Comparison of ENCODE assay signal across 3 cellular contexts in the genomic region with DNA sequence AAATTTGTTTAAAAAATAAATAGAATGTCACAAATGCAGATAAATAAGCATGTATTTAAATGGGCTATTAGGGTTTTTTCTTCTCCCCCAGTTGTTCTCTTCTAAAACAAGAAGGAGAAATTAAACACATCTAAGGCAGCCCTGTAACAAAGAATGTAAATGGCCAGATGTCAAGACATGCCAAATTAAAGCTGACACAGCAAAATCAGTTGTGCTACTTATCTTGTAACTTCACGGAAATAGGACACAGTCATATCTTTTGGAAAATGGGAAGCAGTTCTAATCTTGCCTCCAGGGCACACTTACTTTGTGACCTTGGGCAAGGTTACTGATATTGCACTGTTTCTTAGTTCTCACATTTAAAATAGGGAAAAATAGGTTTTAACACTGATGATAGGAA.
TF ChIP-seq lines count a peak whose summit lies in the region.

No MANE protein-coding gene starts in this region.

TF ChIP-seq in A549, 52 proteins besides CTCF, POLR2A, EP300 and RAD21:
- no peak for TF ChIP-seq ZNF302 (CRISPR knock-in tag; IDR thresholded peaks at IDR 0.05)
- TF ChIP-seq MAFK (IDR thresholded peaks at IDR 0.05; ENCODE audit: partially characterized antibody) = peak; percentile 98

TF ChIP-seq in IMR-90, 13 proteins besides CTCF, POLR2A, EP300 and RAD21:
- TF ChIP-seq NFE2L2 (IDR thresholded peaks at IDR 0.05; ENCODE audit: low read depth, low read length) (no peak), RFX5 (IDR thresholded peaks at IDR 0.05; ENCODE audit: low read depth, low read length) (no peak), CHD1 (IDR thresholded peaks at IDR 0.05; ENCODE audit: low read depth, low read length) (no peak), MAFK (IDR thresholded peaks at IDR 0.05; ENCODE audit: low read depth, low read length) (peak; percentile 99)

TF ChIP-seq in H1, 55 proteins besides CTCF, POLR2A, EP300 and RAD21:
- peak; percentile 98 for TF ChIP-seq MAFK (IDR thresholded peaks at IDR 0.05; ENCODE audit: low read depth, low read length)
- no peak for TF ChIP-seq TAF1 (IDR thresholded peaks at IDR 0.05; ENCODE audit: low read depth, low read length)
- TF ChIP-seq, protein P1, sequence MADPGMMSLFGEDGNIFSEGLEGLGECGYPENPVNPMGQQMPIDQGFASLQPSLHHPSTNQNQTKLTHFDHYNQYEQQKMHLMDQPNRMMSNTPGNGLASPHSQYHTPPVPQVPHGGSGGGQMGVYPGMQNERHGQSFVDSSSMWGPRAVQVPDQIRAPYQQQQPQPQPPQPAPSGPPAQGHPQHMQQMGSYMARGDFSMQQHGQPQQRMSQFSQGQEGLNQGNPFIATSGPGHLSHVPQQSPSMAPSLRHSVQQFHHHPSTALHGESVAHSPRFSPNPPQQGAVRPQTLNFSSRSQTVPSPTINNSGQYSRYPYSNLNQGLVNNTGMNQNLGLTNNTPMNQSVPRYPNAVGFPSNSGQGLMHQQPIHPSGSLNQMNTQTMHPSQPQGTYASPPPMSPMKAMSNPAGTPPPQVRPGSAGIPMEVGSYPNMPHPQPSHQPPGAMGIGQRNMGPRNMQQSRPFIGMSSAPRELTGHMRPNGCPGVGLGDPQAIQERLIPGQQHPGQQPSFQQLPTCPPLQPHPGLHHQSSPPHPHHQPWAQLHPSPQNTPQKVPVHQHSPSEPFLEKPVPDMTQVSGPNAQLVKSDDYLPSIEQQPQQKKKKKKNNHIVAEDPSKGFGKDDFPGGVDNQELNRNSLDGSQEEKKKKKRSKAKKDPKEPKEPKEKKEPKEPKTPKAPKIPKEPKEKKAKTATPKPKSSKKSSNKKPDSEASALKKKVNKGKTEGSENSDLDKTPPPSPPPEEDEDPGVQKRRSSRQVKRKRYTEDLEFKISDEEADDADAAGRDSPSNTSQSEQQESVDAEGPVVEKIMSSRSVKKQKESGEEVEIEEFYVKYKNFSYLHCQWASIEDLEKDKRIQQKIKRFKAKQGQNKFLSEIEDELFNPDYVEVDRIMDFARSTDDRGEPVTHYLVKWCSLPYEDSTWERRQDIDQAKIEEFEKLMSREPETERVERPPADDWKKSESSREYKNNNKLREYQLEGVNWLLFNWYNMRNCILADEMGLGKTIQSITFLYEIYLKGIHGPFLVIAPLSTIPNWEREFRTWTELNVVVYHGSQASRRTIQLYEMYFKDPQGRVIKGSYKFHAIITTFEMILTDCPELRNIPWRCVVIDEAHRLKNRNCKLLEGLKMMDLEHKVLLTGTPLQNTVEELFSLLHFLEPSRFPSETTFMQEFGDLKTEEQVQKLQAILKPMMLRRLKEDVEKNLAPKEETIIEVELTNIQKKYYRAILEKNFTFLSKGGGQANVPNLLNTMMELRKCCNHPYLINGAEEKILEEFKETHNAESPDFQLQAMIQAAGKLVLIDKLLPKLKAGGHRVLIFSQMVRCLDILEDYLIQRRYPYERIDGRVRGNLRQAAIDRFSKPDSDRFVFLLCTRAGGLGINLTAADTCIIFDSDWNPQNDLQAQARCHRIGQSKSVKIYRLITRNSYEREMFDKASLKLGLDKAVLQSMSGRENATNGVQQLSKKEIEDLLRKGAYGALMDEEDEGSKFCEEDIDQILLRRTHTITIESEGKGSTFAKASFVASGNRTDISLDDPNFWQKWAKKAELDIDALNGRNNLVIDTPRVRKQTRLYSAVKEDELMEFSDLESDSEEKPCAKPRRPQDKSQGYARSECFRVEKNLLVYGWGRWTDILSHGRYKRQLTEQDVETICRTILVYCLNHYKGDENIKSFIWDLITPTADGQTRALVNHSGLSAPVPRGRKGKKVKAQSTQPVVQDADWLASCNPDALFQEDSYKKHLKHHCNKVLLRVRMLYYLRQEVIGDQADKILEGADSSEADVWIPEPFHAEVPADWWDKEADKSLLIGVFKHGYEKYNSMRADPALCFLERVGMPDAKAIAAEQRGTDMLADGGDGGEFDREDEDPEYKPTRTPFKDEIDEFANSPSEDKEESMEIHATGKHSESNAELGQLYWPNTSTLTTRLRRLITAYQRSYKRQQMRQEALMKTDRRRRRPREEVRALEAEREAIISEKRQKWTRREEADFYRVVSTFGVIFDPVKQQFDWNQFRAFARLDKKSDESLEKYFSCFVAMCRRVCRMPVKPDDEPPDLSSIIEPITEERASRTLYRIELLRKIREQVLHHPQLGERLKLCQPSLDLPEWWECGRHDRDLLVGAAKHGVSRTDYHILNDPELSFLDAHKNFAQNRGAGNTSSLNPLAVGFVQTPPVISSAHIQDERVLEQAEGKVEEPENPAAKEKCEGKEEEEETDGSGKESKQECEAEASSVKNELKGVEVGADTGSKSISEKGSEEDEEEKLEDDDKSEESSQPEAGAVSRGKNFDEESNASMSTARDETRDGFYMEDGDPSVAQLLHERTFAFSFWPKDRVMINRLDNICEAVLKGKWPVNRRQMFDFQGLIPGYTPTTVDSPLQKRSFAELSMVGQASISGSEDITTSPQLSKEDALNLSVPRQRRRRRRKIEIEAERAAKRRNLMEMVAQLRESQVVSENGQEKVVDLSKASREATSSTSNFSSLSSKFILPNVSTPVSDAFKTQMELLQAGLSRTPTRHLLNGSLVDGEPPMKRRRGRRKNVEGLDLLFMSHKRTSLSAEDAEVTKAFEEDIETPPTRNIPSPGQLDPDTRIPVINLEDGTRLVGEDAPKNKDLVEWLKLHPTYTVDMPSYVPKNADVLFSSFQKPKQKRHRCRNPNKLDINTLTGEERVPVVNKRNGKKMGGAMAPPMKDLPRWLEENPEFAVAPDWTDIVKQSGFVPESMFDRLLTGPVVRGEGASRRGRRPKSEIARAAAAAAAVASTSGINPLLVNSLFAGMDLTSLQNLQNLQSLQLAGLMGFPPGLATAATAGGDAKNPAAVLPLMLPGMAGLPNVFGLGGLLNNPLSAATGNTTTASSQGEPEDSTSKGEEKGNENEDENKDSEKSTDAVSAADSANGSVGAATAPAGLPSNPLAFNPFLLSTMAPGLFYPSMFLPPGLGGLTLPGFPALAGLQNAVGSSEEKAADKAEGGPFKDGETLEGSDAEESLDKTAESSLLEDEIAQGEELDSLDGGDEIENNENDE (IDR thresholded peaks at IDR 0.05; ENCODE audit: insufficient replicate concordance, low read length) = no peak
